13 cellular contexts compared by ENCODE assay signal in genomic region chr3:119311191-119311925, GRCh38. TPM values are rescaled to one million over a fixed set of nuclear protein-coding genes. Genes with fewer than 3 reads are reported as not detected.
DNase-seq lines count a peak whose midpoint lies in the region; ATAC-seq and TF ChIP-seq lines count a peak whose summit lies in the region.
"Had no signal": no experiment of that assay in that cellular context is flagged by ENCODE, and none has a peak within 500 bp of the region (broad histone marks: within the 10 kb centered on the region; RNA-seq: fewer than 3 reads in every experiment).

No MANE protein-coding gene starts in this region.

- 83 to 96% methylated on average over 3 of the region's 6 CpGs for WGBS in mesodermal cell (ENCODE audit: insufficient coverage in 2 of 2), 2 experiments

- peaks cover 9% of the 10 kb centered on the region for H3K9me3 Mint-ChIP-seq in Caco-2 (ENCODE audit: unreplicated experiment)

- peak overlapping the region; percentile 83 for H3K27ac ChIP-seq in mesodermal cell (ENCODE audit: low read depth, low read length, severe bottlenecking)

- no peak overlapping the region for H3K4me3 ChIP-seq in Caco-2 (ENCODE audit: low read depth, low read length)
- no peak overlapping the region for H3K4me3 ChIP-seq in cardiac fibroblast (replicated peaks in 1 of 2; ENCODE audit: low read depth in 2 of 2, low read length in 2 of 2)
- H3K4me3 ChIP-seq in mesodermal cell (ENCODE audit: extremely low read depth, insufficient read depth, low read length, poor library complexity, severe bottlenecking) = no peak overlapping the region

- no peak for DNase-seq in Caco-2
- DNase-seq in LoVo (ENCODE audit: low spot score) = peak; percentile 16
- peak; percentile 40 to 92 for DNase-seq in cardiac fibroblast (ENCODE audit: low read depth in 2 of 2)
- no peak for DNase-seq in erythroblast (lab: John Stamatoyannopoulos, UW)
- DNase-seq in DMS79 treated with DMSO at 0.1 percent for 48 hours (lab: John Stamatoyannopoulos, UW) = no peak
- DNase-seq: activated CD8-positive, alpha-beta memory T cell treated with anti-CD3 and anti-CD28 coated beads, Interleukin-2, amount 50 U/mL, for 48 hours; central memory CD4-positive, alpha-beta T cell; stimulated activated CD4-positive, alpha-beta T cell treated with anti-CD3 and anti-CD28 coated beads, Interleukin-1b, Interleukin-23, amount 100 ng/mL, for 48 hours had no signal

- H3K4me1 ChIP-seq in Caco-2 (peaks cover 8% of the 10 kb centered on the region; the same call in 1 of the 2 replicates), mesodermal cell (ENCODE audit: control insufficient read depth, insufficient read depth, low read length, poor library complexity, severe bottlenecking) (peaks cover 32% of the 10 kb centered on the region)

- CTCF ChIA-PET in Caco-2 (lab: Charles Lee) = no interaction called here

- POLR2A ChIA-PET in Caco-2 (lab: Charles Lee) = no interaction called here

- H3K36me3 ChIP-seq in Caco-2 (ENCODE audit: control insufficient read depth, insufficient read depth, low read length) (no peaks in the 10 kb centered on the region), mesodermal cell (ENCODE audit: control insufficient read depth, insufficient read depth, low read length) (peaks cover 23% of the 10 kb centered on the region)

- no peak overlapping the region for H3K4me3 Mint-ChIP-seq in Caco-2 (ENCODE audit: unreplicated experiment)
- H3K4me3 Mint-ChIP-seq: neural crest cell had no signal

- BruUV-seq in Caco-2 (replicated peaks; lab: Mats Ljungman, UMichigan) = no TSS peak

- intact Hi-C loops in Caco-2 (cut with micrococcal nuclease; ENCODE audit: unreplicated experiment) = no loop called here

- TF ChIP-seq POLR2A in erythroblast (IDR thresholded peaks at IDR 0.05; ENCODE audit: low read length) = no peak

- H3K27me3 ChIP-seq in Caco-2 (replicated peaks; ENCODE audit: control insufficient read depth, insufficient read depth, low read length) = no peaks in the 10 kb centered on the region

- H3K9me3 ChIP-seq in Caco-2 (no peaks in the 10 kb centered on the region), mesodermal cell (ENCODE audit: control insufficient read depth, low read length) (peaks cover 3% of the 10 kb centered on the region)

- H3K27ac Mint-ChIP-seq in Caco-2 (ENCODE audit: unreplicated experiment) = peak overlapping the region; percentile 8

- ATAC-seq in esophagus mucosa (no peak), GM18868 (IDR thresholded peaks at IDR 0.05; ENCODE audit: unreplicated experiment) (no peak)
- ATAC-seq: HepG2 had no signal

- H3K27me3 Mint-ChIP-seq in Caco-2 (ENCODE audit: insufficient read depth, unreplicated experiment) = no peaks in the 10 kb centered on the region

- H3K4me1 Mint-ChIP-seq in Caco-2 (ENCODE audit: low read depth, unreplicated experiment) = peaks cover 9% of the 10 kb centered on the region

- TF ChIP-seq CTCF in Caco-2 (IDR thresholded peaks at IDR 0.05; ENCODE audit: insufficient read depth in 1 of 2, low read depth in 1 of 2, low read length in 1 of 2, severe bottlenecking in 1 of 2, unreplicated experiment in 1 of 2) = no peak
- no peak for TF ChIP-seq CTCF in cardiac fibroblast (IDR thresholded peaks at IDR 0.05; ENCODE audit: low read depth, low read length)

- no peaks in the 10 kb centered on the region for H3K36me3 Mint-ChIP-seq in Caco-2 (ENCODE audit: insufficient read depth, unreplicated experiment)

RNA-seq across cellular contexts. Expression of gene ARHGAP31, which starts 17.2 kb away (rescaled TPM):
- total RNA-seq in Caco-2 (2022) (0.25 and 0.49 TPM in 2 replicates), esophagus mucosa (4.3 TPM)
- 12.3 TPM for polyA plus RNA-seq in mesodermal cell (2013, experiment 1 of 2)
- 10.1 TPM for polyA plus RNA-seq in mesodermal cell (2013, experiment 2 of 2)
- total RNA-seq: HepG2 had no signal
- polyA plus RNA-seq: HepG2 had no signal

Comparison
In these comparisons a context has a peak if more than half of its experiments do, and no peak if none do; other contexts are left out.
1. DNase-seq: peak in LoVo (single experiment) and cardiac fibroblast (2 of 2); none in Caco-2 (0 of 2), erythroblast (0 of 2) and DMS79 treated with DMSO at 0.1 percent for 48 hours (single experiment).